ENCODE assay signal across 9 cellular contexts in the genomic region with DNA sequence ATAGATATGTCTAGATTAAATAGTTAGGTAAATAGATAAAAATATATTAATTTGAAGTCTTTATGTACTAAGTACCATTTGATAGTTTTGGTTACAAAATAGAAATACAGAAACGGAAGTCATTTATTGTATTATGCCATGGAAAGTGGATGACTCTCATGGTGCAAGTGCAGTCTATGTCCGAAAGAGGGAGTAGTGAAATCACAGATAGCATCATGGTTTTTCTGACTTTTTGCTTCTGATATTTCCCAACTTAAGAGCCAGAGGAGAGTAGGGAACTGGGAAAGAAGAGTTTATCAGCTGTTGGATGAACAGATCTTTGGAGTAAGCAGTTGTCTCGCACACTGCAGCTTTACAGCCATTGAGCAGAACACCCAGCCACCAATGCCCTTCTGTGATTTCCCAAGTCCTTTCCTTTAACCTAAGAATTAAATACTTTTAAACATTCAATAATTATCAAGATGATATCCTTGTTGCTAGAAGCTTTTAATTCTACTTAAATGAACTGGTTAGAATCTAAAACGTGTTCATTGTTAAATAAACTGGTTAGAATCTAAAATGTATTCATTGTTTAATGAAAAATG. TPM values are rescaled to one million over a fixed set of nuclear protein-coding genes. Genes with fewer than 3 reads are reported as not detected.
A peak's percentile ranks its signal among the peaks of the same experiment; 100 is the strongest.
DNase-seq lines count a peak whose midpoint lies in the region; ATAC-seq, FAIRE-seq and TF ChIP-seq lines count a peak whose summit lies in the region.
"Had no signal": no experiment of that assay in that cellular context is flagged by ENCODE, and none has a peak within 500 bp of the region (broad histone marks: within the 10 kb centered on the region; RNA-seq: fewer than 3 reads in every experiment).

No MANE protein-coding gene starts in this region.

- FAIRE-seq in H54 (lab: Jason Lieb, UNC) = peak; percentile 58
- peak; percentile 90 for FAIRE-seq in TTC549 (lab: Jason Lieb, UNC)

- peaks cover 6% of the 10 kb centered on the region for H3K4me1 Mint-ChIP-seq in activated CD4-positive, alpha-beta T cell treated with anti-CD3 and anti-CD28 coated beads for 36 hours

- no peaks in the 10 kb centered on the region for H3K9me3 ChIP-seq in gastrocnemius medialis

- in situ Hi-C loops in gastrocnemius medialis (cut with MboI; ENCODE audit: low sequenced_read_pairs in 4 of 4) = loop anchor here in 1 of 4 donors (25.0 kb wide), 1 partner anchor 561 kb away; a partner anchor contains a TSS

- H3K4me3 ChIP-seq in GM12864 (ENCODE audit: low read depth, low read length) (no peak overlapping the region), gastrocnemius medialis (no peak overlapping the region)

- no peak for DNase-seq in GM12864 (ENCODE audit: low read depth)
- peak; percentile 34 for DNase-seq in H54 (ENCODE audit: insufficient read length, low spot score)
- peak; percentile 66 for DNase-seq in NAMALWA (ENCODE audit: low spot score)
- peak; percentile 60 for DNase-seq in glomerular endothelial cell (ENCODE audit: extremely low read depth, low read depth, low spot score)
- no peak for DNase-seq in gastrocnemius medialis
- DNase-seq in activated CD4-positive, alpha-beta T cell treated with anti-CD3 and anti-CD28 coated beads for 36 hours = no peak
- DNase-seq in NCI-H187 (lab: John Stamatoyannopoulos, UW) = no peak

- intact Hi-C loops in gastrocnemius medialis (cut with DNase I; ENCODE audit: low total_unique reads) = no loop called here
- intact Hi-C loops in activated CD4-positive, alpha-beta T cell treated with anti-CD3 and anti-CD28 coated beads for 36 hours (cut with DNase I, micrococcal nuclease) = loop anchor here in 1 of 2 experiments (1.0 kb wide), 1 partner anchor 430 kb away; no protein-coding TSS in a partner anchor

- peak in 1 of 2 donors; percentile 66 for ATAC-seq in gastrocnemius medialis
- ATAC-seq in activated CD4-positive, alpha-beta T cell treated with anti-CD3 and anti-CD28 coated beads for 36 hours = no peak

- H3K27ac ChIP-seq in gastrocnemius medialis = no peak overlapping the region

- H3K4me1 ChIP-seq in gastrocnemius medialis = peaks cover 0 to 4% of the 10 kb centered on the region in 2 donors

- TF ChIP-seq CTCF in GM12864 (IDR thresholded peaks at IDR 0.05; ENCODE audit: low read depth, low read length, missing control alignments) (peak; percentile 74), gastrocnemius medialis (IDR thresholded peaks at IDR 0.05 in 4 of 5, conservative IDR thresholded peaks at IDR 0.05 in 1 of 5) (peak; percentile 39 to 61 (median 50))

- no peak overlapping the region for H3K4me3 Mint-ChIP-seq in activated CD4-positive, alpha-beta T cell treated with anti-CD3 and anti-CD28 coated beads for 36 hours
- H3K4me3 Mint-ChIP-seq: activated naive CD8-positive, alpha-beta T cell had no signal

- H3K27ac Mint-ChIP-seq in activated CD4-positive, alpha-beta T cell treated with anti-CD3 and anti-CD28 coated beads for 36 hours = no peak overlapping the region
- H3K27ac Mint-ChIP-seq: activated naive CD8-positive, alpha-beta T cell had no signal

- no peaks in the 10 kb centered on the region for H3K36me3 ChIP-seq in gastrocnemius medialis

- H3K9me3 Mint-ChIP-seq in activated CD4-positive, alpha-beta T cell treated with anti-CD3 and anti-CD28 coated beads for 36 hours (ENCODE audit: low read depth) = no peaks in the 10 kb centered on the region

- peaks cover 0 to 9% (median 4%) of the 10 kb centered on the region in 3 donors for H3K27me3 ChIP-seq in gastrocnemius medialis

- POLR2A ChIA-PET in activated CD4-positive, alpha-beta T cell treated with anti-CD3 and anti-CD28 coated beads for 36 hours (lab: Charles Lee) = no interaction called here

- TF ChIP-seq POLR2A in H54 (IDR thresholded peaks at IDR 0.05; ENCODE audit: low read depth, low read length) (no peak), gastrocnemius medialis (IDR thresholded peaks at IDR 0.05) (no peak)

- peaks cover 20% of the 10 kb centered on the region for H3K27me3 Mint-ChIP-seq in activated CD4-positive, alpha-beta T cell treated with anti-CD3 and anti-CD28 coated beads for 36 hours

- CTCF ChIA-PET in activated CD4-positive, alpha-beta T cell treated with anti-CD3 and anti-CD28 coated beads for 36 hours (lab: Charles Lee) = interaction anchor here (1.2 to 2.2 kb wide), 4 partner anchors 11 to 538 kb away, joined by 3 to 7 read pairs (median 4); no protein-coding TSS in a partner anchor

- H3K36me3 Mint-ChIP-seq in activated CD4-positive, alpha-beta T cell treated with anti-CD3 and anti-CD28 coated beads for 36 hours (ENCODE audit: low read depth) = no peaks in the 10 kb centered on the region

RNA-seq across cellular contexts. Expression of a gene that starts 18.4 kb away (rescaled TPM):
- 14.9 and 16.4 TPM in 2 replicates for total RNA-seq in glomerular endothelial cell
- under 1 TPM; 0.36 to 0.85 (median 0.66) TPM for total RNA-seq in gastrocnemius medialis
- under 1 TPM; 0.02 to 0.21 TPM for total RNA-seq in activated CD4-positive, alpha-beta T cell treated with anti-CD3 and anti-CD28 coated beads for 36 hours

RNA-seq across cellular contexts. Expression of a gene that starts 46.4 kb away (rescaled TPM):
- total RNA-seq in glomerular endothelial cell (13.5 and 17.8 TPM in 2 replicates), gastrocnemius medialis (10 to 100 TPM in 3 of 4 donors, 1 to 10 TPM in 1; 9.4 to 16.5 (median 14.1) TPM)
- total RNA-seq in activated CD4-positive, alpha-beta T cell treated with anti-CD3 and anti-CD28 coated beads for 36 hours = 10 to 100 TPM; 14.8 to 15.6 TPM

Comparison
In these comparisons a context has a peak if more than half of its experiments do, and no peak if none do; other contexts are left out.
1. DNase-seq: peak in H54 (single experiment), NAMALWA (single experiment) and glomerular endothelial cell (single experiment); none in GM12864 (single experiment), gastrocnemius medialis (0 of 2), activated CD4-positive, alpha-beta T cell treated with anti-CD3 and anti-CD28 coated beads for 36 hours (single experiment) and NCI-H187 (0 of 2).